ENCODE assay signal across 19 cellular contexts in genomic region chr5:135306557-135306956, GRCh38.
A peak's percentile ranks its signal among the peaks of the same experiment; 100 is the strongest.
DNase-seq lines count a peak whose midpoint lies in the region; ATAC-seq and TF ChIP-seq lines count a peak whose summit lies in the region.
"Had no signal": no experiment of that assay in that cellular context is flagged by ENCODE, and none has a peak within 500 bp of the region (broad histone marks: within the 10 kb centered on the region; RNA-seq: fewer than 3 reads in every experiment).

No MANE protein-coding gene starts in this region.

- peak; percentile 44 for DNase-seq in activated effector memory CD4-positive, alpha-beta T cell treated with anti-CD3 and anti-CD28 coated beads, Interleukin-2, amount 50 U/mL, for 16 hours
- no peak for DNase-seq in activated effector memory CD4-positive, alpha-beta T cell treated with Interleukin-2 at 50 U/mL for 16 hours
- DNase-seq in WERI-Rb-1: no peak
- DNase-seq in mesenchymal stem cell: no peak
- DNase-seq in NCI-H2029 (lab: John Stamatoyannopoulos, UW): no peak
- no peak for DNase-seq in NCI-H187 (lab: John Stamatoyannopoulos, UW)
- DNase-seq: 8988T, AML-193, C1 segment of cervical spinal cord, Calu3, GOT3, KG1, NCI-H1105, NCI-H2081, NCI-H2171 treated with DMSO at 0.1 percent for 48 hours, SIG-M5 had no signal

- H4K91ac ChIP-seq in mesenchymal stem cell (ENCODE audit: low read length): peak overlapping the region; percentile 81

- no peaks in the 10 kb centered on the region for H3K79me1 ChIP-seq in mesenchymal stem cell (replicated peaks; ENCODE audit: low read length, poor library complexity, severe bottlenecking)

- TF ChIP-seq CTCF in WERI-Rb-1 (IDR thresholded peaks at IDR 0.05; ENCODE audit: low read depth, low read length): no peak

- no peak overlapping the region for H3K4me2 ChIP-seq in mesenchymal stem cell (ENCODE audit: low read length, poor library complexity, severe bottlenecking)

- no peak overlapping the region for H2BK120ac ChIP-seq in mesenchymal stem cell (ENCODE audit: low read depth, low read length)

- H3K36me3 ChIP-seq in WERI-Rb-1 (no peaks in the 10 kb centered on the region), mesenchymal stem cell (ENCODE audit: control insufficient read depth in 1 of 2, insufficient read depth in 2 of 2, low read depth in 1 of 2, low read length in 2 of 2) (no peaks in the 10 kb centered on the region)

- peak overlapping the region; percentile 2 for H2BK15ac ChIP-seq in mesenchymal stem cell (ENCODE audit: low read depth, poor library complexity, severe bottlenecking)

- peak overlapping the region in 1 of 2 experiments; percentile 38 for H3K18ac ChIP-seq in mesenchymal stem cell (ENCODE audit: low read depth in 1 of 2, low read length in 2 of 2)

- H3K9me3 ChIP-seq in WERI-Rb-1 (ENCODE audit: severe bottlenecking): no peaks in the 10 kb centered on the region
- H3K9me3 ChIP-seq in mesenchymal stem cell (ENCODE audit: control insufficient read depth, low read length): no peaks in the 10 kb centered on the region

- no peak overlapping the region for H3K9ac ChIP-seq in mesenchymal stem cell (ENCODE audit: low read length)

- no peak overlapping the region for H2BK5ac ChIP-seq in mesenchymal stem cell (ENCODE audit: low read depth, low read length, poor library complexity, severe bottlenecking)

- peak overlapping the region in 1 of 2 experiments; percentile 38 for H3K4ac ChIP-seq in mesenchymal stem cell (ENCODE audit: low read depth in 1 of 2, low read length in 2 of 2)

- peak overlapping the region; percentile 34 for H2AK5ac ChIP-seq in mesenchymal stem cell (ENCODE audit: low read length, severe bottlenecking)

- WGBS in mesenchymal stem cell: 96% methylated on average over 9 of the region's 9 CpGs

- H3K27ac ChIP-seq in WERI-Rb-1 (peak overlapping the region; percentile 97), mesenchymal stem cell (ENCODE audit: low read length, poor library complexity, severe bottlenecking) (no peak overlapping the region)

- no peak for ATAC-seq in GM18873 (IDR thresholded peaks at IDR 0.05; ENCODE audit: low FRiP score, unreplicated experiment)
- ATAC-seq: CD8-positive, alpha-beta T cell; Panc1 had no signal

- peaks cover 23% of the 10 kb centered on the region for H3K4me1 ChIP-seq in mesenchymal stem cell (ENCODE audit: control insufficient read depth, insufficient read depth, low read depth, low read length)

- H3K14ac ChIP-seq in mesenchymal stem cell (ENCODE audit: low read length in 2 of 2): peak overlapping the region in 1 of 2 experiments; percentile 31

- H2BK12ac ChIP-seq in mesenchymal stem cell (ENCODE audit: low read length in 2 of 2): peak overlapping the region; percentile 34 to 90

- H3K4me3 ChIP-seq in WERI-Rb-1 (ENCODE audit: low read depth, low read length) (no peak overlapping the region), mesenchymal stem cell (ENCODE audit: insufficient read depth in 1 of 2, low read depth in 1 of 2, low read length in 2 of 2) (no peak overlapping the region)

- no peak overlapping the region for H4K8ac ChIP-seq in mesenchymal stem cell (ENCODE audit: low read length)

- H2AFZ ChIP-seq in mesenchymal stem cell (ENCODE audit: low read depth, low read length): no peak overlapping the region

- H3K23ac ChIP-seq in mesenchymal stem cell (ENCODE audit: low read length in 2 of 2): no peak overlapping the region

- H3K27me3 ChIP-seq in WERI-Rb-1 (ENCODE audit: insufficient read depth, low read depth, severe bottlenecking) (no peaks in the 10 kb centered on the region), mesenchymal stem cell (ENCODE audit: control insufficient read depth in 1 of 2, insufficient read depth in 1 of 2, low read length in 2 of 2) (no peaks in the 10 kb centered on the region)
